Comparison of ENCODE assay signal across 26 cellular contexts in the genomic region with DNA sequence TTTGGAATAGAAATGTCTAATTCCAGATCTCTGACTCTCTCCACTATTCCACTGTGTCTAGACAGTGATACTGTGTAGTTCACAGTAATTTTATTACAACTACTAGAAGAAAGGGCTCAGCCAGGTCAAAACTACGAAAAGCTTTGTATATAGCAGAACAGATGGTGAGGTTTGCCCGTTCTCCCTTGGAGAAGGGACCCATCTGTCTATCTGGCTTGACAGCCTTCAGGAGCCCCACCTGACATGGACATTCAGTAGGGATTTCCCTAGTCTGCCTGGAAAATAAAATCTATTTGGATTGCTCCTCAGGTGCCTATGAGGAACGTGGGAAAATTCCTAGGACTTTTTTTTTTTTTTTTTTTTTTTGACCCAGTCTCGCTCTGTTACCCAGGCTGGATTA.
DNase-seq lines count a peak whose midpoint lies in the region; ATAC-seq, FAIRE-seq and TF ChIP-seq lines count a peak whose summit lies in the region.
"Had no signal": no experiment of that assay in that cellular context is flagged by ENCODE, and none has a peak within 500 bp of the region (broad histone marks: within the 10 kb centered on the region; RNA-seq: fewer than 3 reads in every experiment).

No MANE protein-coding gene starts in this region.

- ATAC-seq in GM21825 (IDR thresholded peaks at IDR 0.05; ENCODE audit: unreplicated experiment): no peak
- no peak for ATAC-seq in HG02588 (IDR thresholded peaks at IDR 0.05; ENCODE audit: unreplicated experiment)
- ATAC-seq: A549, HepG2, PC-3, SK-N-SH treated with all-trans-retinoic acid at 6 μM for 48 hours, T-helper 17 cell had no signal

- peaks cover 2% of the 10 kb centered on the region for H3K27me3 Mint-ChIP-seq in glutamatergic neuron (ENCODE audit: unreplicated experiment)
- H3K27me3 Mint-ChIP-seq: CD4-positive, alpha-beta T cell; T-helper 17 cell had no signal

- no peak overlapping the region for H3K4me3 Mint-ChIP-seq in glutamatergic neuron (ENCODE audit: unreplicated experiment)
- H3K4me3 Mint-ChIP-seq: CD4-positive, alpha-beta T cell; T-helper 17 cell had no signal

- H3K36me3 Mint-ChIP-seq in glutamatergic neuron (ENCODE audit: unreplicated experiment): no peaks in the 10 kb centered on the region

- no peak for FAIRE-seq in H54 (lab: Jason Lieb, UNC)
- FAIRE-seq: A549, GM12892, HepG2 had no signal

- peaks cover 5% of the 10 kb centered on the region for H3K9me3 Mint-ChIP-seq in glutamatergic neuron (ENCODE audit: unreplicated experiment)

- peaks cover 25% of the 10 kb centered on the region for H3K4me1 Mint-ChIP-seq in glutamatergic neuron (ENCODE audit: low read depth, unreplicated experiment)
- H3K4me1 Mint-ChIP-seq: T-helper 17 cell had no signal

- peak overlapping the region; percentile 9 for H3K27ac Mint-ChIP-seq in glutamatergic neuron (ENCODE audit: unreplicated experiment)
- H3K27ac Mint-ChIP-seq: CD4-positive, alpha-beta T cell; T-helper 17 cell had no signal

- TF ChIP-seq CTCF in glutamatergic neuron (IDR thresholded peaks at IDR 0.05; ENCODE audit: partially characterized antibody, unreplicated experiment): no peak

- TF ChIP-seq POLR2A in H54 (IDR thresholded peaks at IDR 0.05; ENCODE audit: low read depth, low read length): no peak

- DNase-seq in NCI-H1694 (lab: John Stamatoyannopoulos, UW): peak; percentile 90
- DNase-seq in NCI-H2227 treated with DMSO at 0.1 percent for 48 hours (lab: John Stamatoyannopoulos, UW): peak; percentile 10
- peak; percentile 78 for DNase-seq in NCI-H82 treated with DMSO at 0.1 percent for 48 hours (lab: John Stamatoyannopoulos, UW; ENCODE audit: unreplicated experiment)
- DNase-seq in glutamatergic neuron: no peak
- DNase-seq in H54 (ENCODE audit: insufficient read length, low spot score): no peak
- DNase-seq: AML-193; CD4-positive, alpha-beta T cell; DMS79; EL; GF-D8; H7; Karpas-422; NCI-H1092; NCI-H1417 treated with DMSO at 0.1 percent for 48 hours; NCI-H187 treated with DMSO at 0.1 percent for 48 hours; NCI-H2107; NCI-H526 treated with DMSO at 0.1 percent for 48 hours; PC-3; SJCRH30; T-helper 17 cell had no signal

Comparison
In these comparisons a context has a peak if more than half of its experiments do, and no peak if none do; other contexts are left out.
1. DNase-seq: peak in NCI-H1694 (single experiment), NCI-H2227 treated with DMSO at 0.1 percent for 48 hours (single experiment) and NCI-H82 treated with DMSO at 0.1 percent for 48 hours (single experiment); none in glutamatergic neuron (single experiment) and H54 (single experiment).